In genomic region chr2:61967262-61967661, GRCh38 we compare ENCODE assay signal across 25 cellular contexts.
A peak's percentile ranks its signal among the peaks of the same experiment; 100 is the strongest.
DNase-seq lines count a peak whose midpoint lies in the region; ATAC-seq and FAIRE-seq lines count a peak whose summit lies in the region.
"Had no signal": no experiment of that assay in that cellular context is flagged by ENCODE, and none has a peak within 500 bp of the region (broad histone marks: within the 10 kb centered on the region; RNA-seq: fewer than 3 reads in every experiment).

No MANE protein-coding gene starts in this region.

- ATAC-seq in GM19324 (IDR thresholded peaks at IDR 0.05; ENCODE audit: low FRiP score, unreplicated experiment): no peak
- ATAC-seq: activated CD8-positive, alpha-beta memory T cell treated with anti-CD3 and anti-CD28 coated beads, Interleukin-2, amount 10 ng/mL, durations not matched to agents 7 days and 5 days; GM23338; left lung; naive thymus-derived CD8-positive, alpha-beta T cell had no signal

- DNase-seq in DMS 273 (lab: John Stamatoyannopoulos, UW; ENCODE audit: unreplicated experiment) (peak; percentile 65), HTR-8/SVneo (ENCODE audit: insufficient read length, low spot score) (no peak), amniotic epithelial cell (ENCODE audit: low read depth) (peak; percentile 62), iris pigment epithelial cell (ENCODE audit: low read depth) (peak; percentile 62), frontal cortex (ENCODE audit: low spot score in 2 of 2) (no peak), NOMO-1 treated with DMSO at 0.1 percent for 48 hours (lab: John Stamatoyannopoulos, UW; ENCODE audit: unreplicated experiment) (no peak), HK-2 (ENCODE audit: unreplicated experiment) (no peak)
- DNase-seq: activated CD4-positive, alpha-beta T cell treated with anti-CD3 and anti-CD28 coated beads, Interleukin-2, amount 50 U/mL, for 1 hour; activated CD8-positive, alpha-beta memory T cell treated with anti-CD3 and anti-CD28 coated beads, Interleukin-2, amount 10 ng/mL, durations not matched to agents 7 days and 5 days; activated naive CD4-positive, alpha-beta T cell treated with anti-CD3 and anti-CD28 coated beads, Interleukin-2, amount 10 ng/mL, durations not matched to agents 7 days and 5 days; AML-193; anterior cingulate cortex; effector CD4-positive, alpha-beta T cell; foreskin melanocyte; hippocampal formation; KG1; left lung; midbrain; naive thymus-derived CD8-positive, alpha-beta T cell; NCI-H1436 treated with DMSO at 0.1 percent for 48 hours; small intestine; stimulated activated CD4-positive, alpha-beta T cell treated with anti-CD3 and anti-CD28 coated beads, Interleukin-1b, Interleukin-23, amount 100 ng/mL, for 48 hours; WERI-Rb-1 had no signal

- FAIRE-seq in HTR-8/SVneo (lab: Jason Lieb, UNC) (peak; percentile 54), frontal cortex (lab: Jason Lieb, UNC) (no peak)
- FAIRE-seq: small intestine had no signal

Comparison
In these comparisons a context has a peak if more than half of its experiments do, and no peak if none do; other contexts are left out.
1. DNase-seq: peak in DMS 273 (single experiment), amniotic epithelial cell (single experiment) and iris pigment epithelial cell (single experiment); none in HTR-8/SVneo (single experiment), frontal cortex (0 of 2), NOMO-1 treated with DMSO at 0.1 percent for 48 hours (single experiment) and HK-2 (single experiment).